ENCODE assay signal across 27 cellular contexts in the genomic region with DNA sequence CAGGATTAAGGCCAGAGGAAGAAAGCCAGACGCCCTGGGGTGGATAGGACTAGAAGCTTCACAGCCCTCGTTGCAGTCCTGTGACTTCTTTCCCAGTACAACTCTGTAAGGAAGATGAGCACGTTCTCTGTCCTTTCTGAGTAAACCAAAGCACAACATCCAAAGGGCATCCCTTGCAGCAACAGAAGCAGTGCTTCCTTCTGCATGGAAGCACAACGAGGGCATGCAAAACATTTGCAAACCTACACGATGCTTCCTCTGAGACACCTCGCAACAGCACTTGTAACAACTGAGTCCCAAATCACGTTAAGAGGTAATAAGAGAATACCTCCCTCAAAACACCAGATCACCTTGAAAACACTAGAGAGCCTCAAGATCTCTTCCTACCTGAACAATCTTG.
"Had no signal": no experiment of that assay in that cellular context is flagged by ENCODE, and none has a peak within 500 bp of the region (broad histone marks: within the 10 kb centered on the region; RNA-seq: fewer than 3 reads in every experiment).

No MANE protein-coding gene starts in this region.

- H3K27me3 Mint-ChIP-seq: activated B cell treated with CpG ODN at 0.5 μM for 24 hours; stimulated activated naive B cell treated with anti-CD40 and anti-IgM and Interleukin-4, amounts not matched to agents 10 μg/mL and 1 μg/mL and 100 μg/mL, for 72 hours had no signal

- H3K79me2 ChIP-seq: parathyroid adenoma had no signal

- H3K4me1 Mint-ChIP-seq: activated B cell treated with CpG ODN at 0.5 μM for 24 hours; natural killer cell; stimulated activated naive B cell treated with anti-CD40 and anti-IgM and Interleukin-4, amounts not matched to agents 10 μg/mL and 1 μg/mL and 100 μg/mL, for 72 hours had no signal

- H3K4me1 ChIP-seq: breast epithelium, left lung, lower lobe of right lung, neural progenitor cell, parathyroid adenoma, psoas muscle, stomach, thyroid gland, upper lobe of right lung had no signal

- H3K27ac ChIP-seq: breast epithelium, epithelial cell of prostate, esophagus squamous epithelium, left lung, lower lobe of right lung, neural progenitor cell, parathyroid adenoma, psoas muscle, stomach, thyroid gland, upper lobe of right lung had no signal

- H3K4me2 ChIP-seq: neural progenitor cell had no signal

- H3K27ac Mint-ChIP-seq: activated B cell treated with CpG ODN at 0.5 μM for 24 hours; activated naive CD4-positive, alpha-beta T cell treated with anti-CD3 and anti-CD28 coated beads, Interleukin-2, amount 50 U/mL, for 72 hours; activated T-cell treated with anti-CD3 and anti-CD28 coated beads, Interleukin-2, amount 50 U/mL, for 72 hours; natural killer cell; neural progenitor cell; stimulated activated naive B cell treated with anti-CD40 and anti-IgM and Interleukin-4, amounts not matched to agents 10 μg/mL and 1 μg/mL and 100 μg/mL, for 72 hours had no signal

- H2AFZ ChIP-seq: neural progenitor cell, parathyroid adenoma had no signal

- H3K9me3 ChIP-seq: breast epithelium, esophagus squamous epithelium, left lung, lower lobe of right lung, psoas muscle, stomach, thyroid gland, upper lobe of right lung had no signal

- H3K36me3 ChIP-seq: breast epithelium, esophagus squamous epithelium, left lung, lower lobe of right lung, neural progenitor cell, stomach, thyroid gland, upper lobe of right lung had no signal

- H3K4me3 Mint-ChIP-seq: activated B cell treated with CpG ODN at 0.5 μM for 24 hours; activated T-cell treated with anti-CD3 and anti-CD28 coated beads, Interleukin-2, amount 50 U/mL, for 72 hours; natural killer cell; neural progenitor cell; stimulated activated naive B cell treated with anti-CD40 and anti-IgM and Interleukin-4, amounts not matched to agents 10 μg/mL and 1 μg/mL and 100 μg/mL, for 72 hours had no signal

- H3K4me3 ChIP-seq: breast epithelium, esophagus squamous epithelium, left lung, lower lobe of right lung, neural progenitor cell, psoas muscle, stomach, thyroid gland, upper lobe of right lung had no signal

- ATAC-seq: activated naive CD4-positive, alpha-beta T cell treated with anti-CD3 and anti-CD28 coated beads, Interleukin-2, amount 50 U/mL, for 72 hours; activated T-cell treated with anti-CD3 and anti-CD28 coated beads, Interleukin-2, amount 50 U/mL, for 72 hours; left lung; lower lobe of right lung; natural killer cell; psoas muscle; stimulated activated naive B cell treated with anti-CD40 and anti-IgM and Interleukin-4, amounts not matched to agents 10 μg/mL and 1 μg/mL and 100 μg/mL, for 72 hours; upper lobe of right lung had no signal

- DNase-seq: activated B cell treated with CpG ODN at 0.5 μM for 24 hours; activated naive CD4-positive, alpha-beta T cell; activated T-cell treated with anti-CD3 and anti-CD28 coated beads for 4 hours; activated T-cell treated with anti-CD3 and anti-CD28 coated beads, Interleukin-2, amount 50 U/mL, for 72 hours; central memory CD4-positive, alpha-beta T cell; dermis blood vessel endothelial cell; effector CD8-positive, alpha-beta T cell; esophagus squamous epithelium; foreskin melanocyte; kidney glomerular epithelial cell; lower lobe of right lung; mesenchymal stem cell; natural killer cell; occipital lobe; psoas muscle; stimulated activated CD4-positive, alpha-beta T cell treated with anti-CD3 and anti-CD28 coated beads, Interleukin-15, amount 100 ng/mL, for 24 hours; stimulated activated CD4-positive, alpha-beta T cell treated with anti-CD3 and anti-CD28 coated beads, Interleukin-2, amount 100 ng/mL, for 24 hours; stimulated activated naive B cell treated with anti-CD40 and anti-IgM and Interleukin-4, amounts not matched to agents 10 μg/mL and 1 μg/mL and 100 μg/mL, for 72 hours; upper lobe of right lung had no signal

- H3K9me3 Mint-ChIP-seq: activated B cell treated with CpG ODN at 0.5 μM for 24 hours; activated naive CD4-positive, alpha-beta T cell treated with anti-CD3 and anti-CD28 coated beads, Interleukin-2, amount 50 U/mL, for 72 hours; natural killer cell; neural progenitor cell; stimulated activated naive B cell treated with anti-CD40 and anti-IgM and Interleukin-4, amounts not matched to agents 10 μg/mL and 1 μg/mL and 100 μg/mL, for 72 hours had no signal

- H3K36me3 Mint-ChIP-seq: activated naive CD4-positive, alpha-beta T cell treated with anti-CD3 and anti-CD28 coated beads, Interleukin-2, amount 50 U/mL, for 72 hours; natural killer cell; neural progenitor cell; stimulated activated naive B cell treated with anti-CD40 and anti-IgM and Interleukin-4, amounts not matched to agents 10 μg/mL and 1 μg/mL and 100 μg/mL, for 72 hours had no signal
